1 cellular context compared by ENCODE assay signal in the genomic region with DNA sequence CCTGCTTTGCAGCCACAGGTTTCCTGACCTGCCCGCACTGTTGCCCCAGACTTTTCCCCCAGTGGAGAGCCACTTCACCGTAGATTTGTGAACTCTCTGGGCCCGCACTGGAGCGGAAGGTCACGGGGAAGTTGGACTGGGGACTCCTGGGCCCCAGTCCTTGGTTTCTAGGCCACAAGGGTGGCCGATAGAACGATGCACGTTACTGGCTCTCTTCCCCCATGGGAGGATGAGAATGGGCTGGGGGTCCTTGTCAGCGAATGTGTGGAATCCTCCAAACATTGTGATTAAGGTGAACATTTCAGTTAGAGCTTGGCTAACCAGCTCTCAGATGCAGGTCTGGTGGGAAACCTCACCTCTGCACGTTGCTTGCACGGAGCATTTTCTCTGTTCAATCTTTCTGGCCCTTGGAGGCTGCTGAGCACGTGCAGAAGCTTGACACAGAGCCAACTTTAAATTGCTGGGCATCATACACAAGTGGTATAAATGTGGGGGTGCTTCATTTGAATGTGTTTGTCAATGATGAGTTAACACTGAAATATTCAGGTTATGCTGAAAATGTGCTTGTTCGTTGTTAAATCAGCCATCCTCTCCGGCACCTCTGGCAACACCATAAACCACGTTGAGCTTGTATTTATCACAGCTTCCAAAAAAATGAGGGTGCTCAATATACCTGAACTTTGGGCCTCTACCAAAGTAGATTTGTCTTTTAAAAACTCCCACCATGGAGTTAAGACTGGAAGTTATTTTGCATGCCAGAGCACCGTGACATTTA.
A peak's percentile ranks its signal among the peaks of the same experiment; 100 is the strongest.
TF ChIP-seq lines count a peak whose summit lies in the region.

No MANE protein-coding gene starts in this region.

TF ChIP-seq in HepG2, 621 proteins besides CTCF, POLR2A, EP300 and RAD21 (continued from another document and continues in another):
- TF ChIP-seq CSRNP2 (CRISPR knock-in tag; conservative IDR thresholded peaks at IDR 0.05; ENCODE audit: low read depth) = no peak
- TF ChIP-seq, protein P1, sequence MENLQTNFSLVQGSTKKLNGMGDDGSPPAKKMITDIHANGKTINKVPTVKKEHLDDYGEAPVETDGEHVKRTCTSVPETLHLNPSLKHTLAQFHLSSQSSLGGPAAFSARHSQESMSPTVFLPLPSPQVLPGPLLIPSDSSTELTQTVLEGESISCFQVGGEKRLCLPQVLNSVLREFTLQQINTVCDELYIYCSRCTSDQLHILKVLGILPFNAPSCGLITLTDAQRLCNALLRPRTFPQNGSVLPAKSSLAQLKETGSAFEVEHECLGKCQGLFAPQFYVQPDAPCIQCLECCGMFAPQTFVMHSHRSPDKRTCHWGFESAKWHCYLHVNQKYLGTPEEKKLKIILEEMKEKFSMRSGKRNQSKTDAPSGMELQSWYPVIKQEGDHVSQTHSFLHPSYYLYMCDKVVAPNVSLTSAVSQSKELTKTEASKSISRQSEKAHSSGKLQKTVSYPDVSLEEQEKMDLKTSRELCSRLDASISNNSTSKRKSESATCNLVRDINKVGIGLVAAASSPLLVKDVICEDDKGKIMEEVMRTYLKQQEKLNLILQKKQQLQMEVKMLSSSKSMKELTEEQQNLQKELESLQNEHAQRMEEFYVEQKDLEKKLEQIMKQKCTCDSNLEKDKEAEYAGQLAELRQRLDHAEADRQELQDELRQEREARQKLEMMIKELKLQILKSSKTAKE (CRISPR knock-in tag; IDR thresholded peaks at IDR 0.05; ENCODE audit: borderline replicate concordance) = no peak
- no peak for TF ChIP-seq ZFP1 (CRISPR knock-in tag; IDR thresholded peaks at IDR 0.05)
- TF ChIP-seq, protein P2, sequence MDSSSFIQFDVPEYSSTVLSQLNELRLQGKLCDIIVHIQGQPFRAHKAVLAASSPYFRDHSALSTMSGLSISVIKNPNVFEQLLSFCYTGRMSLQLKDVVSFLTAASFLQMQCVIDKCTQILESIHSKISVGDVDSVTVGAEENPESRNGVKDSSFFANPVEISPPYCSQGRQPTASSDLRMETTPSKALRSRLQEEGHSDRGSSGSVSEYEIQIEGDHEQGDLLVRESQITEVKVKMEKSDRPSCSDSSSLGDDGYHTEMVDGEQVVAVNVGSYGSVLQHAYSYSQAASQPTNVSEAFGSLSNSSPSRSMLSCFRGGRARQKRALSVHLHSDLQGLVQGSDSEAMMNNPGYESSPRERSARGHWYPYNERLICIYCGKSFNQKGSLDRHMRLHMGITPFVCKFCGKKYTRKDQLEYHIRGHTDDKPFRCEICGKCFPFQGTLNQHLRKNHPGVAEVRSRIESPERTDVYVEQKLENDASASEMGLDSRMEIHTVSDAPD (CRISPR knock-in tag; IDR thresholded peaks at IDR 0.05) = no peak
- no peak for TF ChIP-seq PAWR (CRISPR knock-in tag; IDR thresholded peaks at IDR 0.05; ENCODE audit: borderline replicate concordance)
- no peak for TF ChIP-seq ZNF841 (CRISPR knock-in tag; IDR thresholded peaks at IDR 0.05; ENCODE audit: borderline replicate concordance)
- TF ChIP-seq ZNF777 (CRISPR knock-in tag; IDR thresholded peaks at IDR 0.05) = no peak
- no peak for TF ChIP-seq ZNF839 (CRISPR knock-in tag; IDR thresholded peaks at IDR 0.05; ENCODE audit: borderline replicate concordance)
- no peak for TF ChIP-seq ZNF619 (CRISPR knock-in tag; IDR thresholded peaks at IDR 0.05)
- TF ChIP-seq KLF16 (CRISPR knock-in tag; IDR thresholded peaks at IDR 0.05) = no peak; a peak in 1 of 4 replicates
- no peak for TF ChIP-seq MIER2 (CRISPR knock-in tag; IDR thresholded peaks at IDR 0.05)
- TF ChIP-seq HHEX (CRISPR knock-in tag; IDR thresholded peaks at IDR 0.05) = no peak
- peak; percentile 13; the same call in 1 of the 2 replicates for TF ChIP-seq TBX2 (CRISPR knock-in tag; IDR thresholded peaks at IDR 0.05; ENCODE audit: borderline replicate concordance)
- TF ChIP-seq, protein P3, sequence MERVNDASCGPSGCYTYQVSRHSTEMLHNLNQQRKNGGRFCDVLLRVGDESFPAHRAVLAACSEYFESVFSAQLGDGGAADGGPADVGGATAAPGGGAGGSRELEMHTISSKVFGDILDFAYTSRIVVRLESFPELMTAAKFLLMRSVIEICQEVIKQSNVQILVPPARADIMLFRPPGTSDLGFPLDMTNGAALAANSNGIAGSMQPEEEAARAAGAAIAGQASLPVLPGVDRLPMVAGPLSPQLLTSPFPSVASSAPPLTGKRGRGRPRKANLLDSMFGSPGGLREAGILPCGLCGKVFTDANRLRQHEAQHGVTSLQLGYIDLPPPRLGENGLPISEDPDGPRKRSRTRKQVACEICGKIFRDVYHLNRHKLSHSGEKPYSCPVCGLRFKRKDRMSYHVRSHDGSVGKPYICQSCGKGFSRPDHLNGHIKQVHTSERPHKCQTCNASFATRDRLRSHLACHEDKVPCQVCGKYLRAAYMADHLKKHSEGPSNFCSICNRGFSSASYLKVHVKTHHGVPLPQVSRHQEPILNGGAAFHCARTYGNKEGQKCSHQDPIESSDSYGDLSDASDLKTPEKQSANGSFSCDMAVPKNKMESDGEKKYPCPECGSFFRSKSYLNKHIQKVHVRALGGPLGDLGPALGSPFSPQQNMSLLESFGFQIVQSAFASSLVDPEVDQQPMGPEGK (CRISPR knock-in tag; IDR thresholded peaks at IDR 0.05) = peak; percentile 8; the same call in 1 of the 2 replicates
- peak; percentile 81 for TF ChIP-seq MAX (IDR thresholded peaks at IDR 0.05)
- no peak; the same call in 1 of the 2 replicates for TF ChIP-seq PITX1 (CRISPR knock-in tag; IDR thresholded peaks at IDR 0.05)
- TF ChIP-seq GTF3A (CRISPR knock-in tag; conservative IDR thresholded peaks at IDR 0.05) = no peak
- no peak for TF ChIP-seq ZNF891 (CRISPR knock-in tag; IDR thresholded peaks at IDR 0.05)
- no peak for TF ChIP-seq ZNF652 (CRISPR knock-in tag; IDR thresholded peaks at IDR 0.05; ENCODE audit: borderline replicate concordance, low read depth)
- no peak for TF ChIP-seq ZNF772 (CRISPR knock-in tag; IDR thresholded peaks at IDR 0.05)
- no peak for TF ChIP-seq ZNF7 (CRISPR knock-in tag; IDR thresholded peaks at IDR 0.05)
- TF ChIP-seq ZNF432 (CRISPR knock-in tag; IDR thresholded peaks at IDR 0.05; ENCODE audit: borderline replicate concordance) = no peak
- TF ChIP-seq FUBP1 (CRISPR knock-in tag; IDR thresholded peaks at IDR 0.05; ENCODE audit: borderline replicate concordance) = no peak
- TF ChIP-seq ZNF644 (CRISPR knock-in tag; IDR thresholded peaks at IDR 0.05; ENCODE audit: low read depth) = no peak
- TF ChIP-seq JUN (CRISPR knock-in tag; IDR thresholded peaks at IDR 0.05) = no peak
- TF ChIP-seq MTA1 (CRISPR knock-in tag; IDR thresholded peaks at IDR 0.05; ENCODE audit: borderline replicate concordance) = no peak
- no peak for TF ChIP-seq ZFP37 (CRISPR knock-in tag; IDR thresholded peaks at IDR 0.05; ENCODE audit: borderline replicate concordance)
- TF ChIP-seq, protein P4, sequence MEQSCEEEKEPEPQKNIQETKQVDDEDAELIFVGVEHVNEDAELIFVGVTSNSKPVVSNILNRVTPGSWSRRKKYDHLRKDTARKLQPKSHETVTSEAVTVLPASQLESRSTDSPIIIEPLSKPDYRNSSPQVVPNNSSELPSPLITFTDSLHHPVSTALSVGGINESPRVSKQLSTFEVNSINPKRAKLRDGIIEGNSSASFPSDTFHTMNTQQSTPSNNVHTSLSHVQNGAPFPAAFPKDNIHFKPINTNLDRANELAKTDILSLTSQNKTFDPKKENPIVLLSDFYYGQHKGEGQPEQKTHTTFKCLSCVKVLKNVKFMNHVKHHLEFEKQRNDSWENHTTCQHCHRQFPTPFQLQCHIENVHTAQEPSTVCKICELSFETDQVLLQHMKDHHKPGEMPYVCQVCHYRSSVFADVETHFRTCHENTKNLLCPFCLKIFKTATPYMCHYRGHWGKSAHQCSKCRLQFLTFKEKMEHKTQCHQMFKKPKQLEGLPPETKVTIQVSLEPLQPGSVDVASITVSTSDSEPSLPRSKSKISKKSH (CRISPR knock-in tag; IDR thresholded peaks at IDR 0.05; ENCODE audit: borderline replicate concordance) = peak; percentile 75; the same call in 1 of the 2 replicates
- TF ChIP-seq KLF6 (CRISPR knock-in tag; IDR thresholded peaks at IDR 0.05) = no peak
- no peak for TF ChIP-seq PRDM10 (CRISPR knock-in tag; IDR thresholded peaks at IDR 0.05; ENCODE audit: low read depth)
- no peak for TF ChIP-seq ATF4 (CRISPR knock-in tag; IDR thresholded peaks at IDR 0.05)
- TF ChIP-seq NKX3-1 (CRISPR knock-in tag; IDR thresholded peaks at IDR 0.05) = no peak
- TF ChIP-seq ZNF205 (CRISPR knock-in tag; IDR thresholded peaks at IDR 0.05) = no peak
- peak; percentile 30; the same call in 1 of the 2 replicates for TF ChIP-seq THAP9 (CRISPR knock-in tag; IDR thresholded peaks at IDR 0.05; ENCODE audit: borderline replicate concordance)
- TF ChIP-seq HMG20B (CRISPR knock-in tag; conservative IDR thresholded peaks at IDR 0.05) = no peak
- no peak for TF ChIP-seq NFE2L1 (CRISPR knock-in tag; IDR thresholded peaks at IDR 0.05; ENCODE audit: borderline replicate concordance)
- TF ChIP-seq FOXK2 (IDR thresholded peaks at IDR 0.05) = no peak
